Comparison of ENCODE assay signal across 12 cellular contexts in genomic region chr9:4106744-4107143, GRCh38.
A peak's percentile ranks its signal among the peaks of the same experiment; 100 is the strongest.
DNase-seq lines count a peak whose midpoint lies in the region; ATAC-seq and TF ChIP-seq lines count a peak whose summit lies in the region.
"Had no signal": no experiment of that assay in that cellular context is flagged by ENCODE, and none has a peak within 500 bp of the region (broad histone marks: within the 10 kb centered on the region; RNA-seq: fewer than 3 reads in every experiment).

No MANE protein-coding gene starts in this region.

- H3K9me3 ChIP-seq in mammary epithelial cell (replicated peaks; ENCODE audit: insufficient read depth, low read length) (no peaks in the 10 kb centered on the region), left lung (no peaks in the 10 kb centered on the region)
- H3K9me3 ChIP-seq: Peyer's patch had no signal

- H4K20me1 ChIP-seq in mammary epithelial cell (ENCODE audit: insufficient read depth, low read length) = no peaks in the 10 kb centered on the region

- no peak overlapping the region for H3K27ac Mint-ChIP-seq in MCF 10A (ENCODE audit: low read depth, unreplicated experiment)
- H3K27ac Mint-ChIP-seq: activated T-cell treated with anti-CD3 and anti-CD28 coated beads, Interleukin-2, amount 50 U/mL, for 72 hours had no signal

- CTCF ChIA-PET in mammary epithelial cell (lab: Charles Lee; ENCODE audit: low non-redundant PET) = no interaction called here
- CTCF ChIA-PET in MCF 10A (lab: Yijun Ruan, JAX) = interaction anchor here (0.6 to 1.3 kb wide), 8 partner anchors 29 to 556 kb away, joined by 3 to 5 read pairs (median 3); no protein-coding TSS in a partner anchor

- DNase-seq in mammary epithelial cell = peak; percentile 24
- DNase-seq in MCF 10A (ENCODE audit: unreplicated experiment) = no peak
- DNase-seq in epithelial cell of prostate (ENCODE audit: low read depth, low spot score) = no peak
- no peak for DNase-seq in left lung
- DNase-seq in GF-D8 (lab: John Stamatoyannopoulos, UW) = no peak
- DNase-seq: activated T-cell treated with anti-CD3 and anti-CD28 coated beads, Interleukin-2, amount 50 U/mL, for 72 hours; NCI-H1417 treated with DMSO at 0.1 percent for 48 hours; Peyer's patch; T-helper 1 cell had no signal

- no peaks in the 10 kb centered on the region for H3K79me2 ChIP-seq in mammary epithelial cell (ENCODE audit: insufficient read depth, low read length)

- H3K4me3 ChIP-seq in mammary epithelial cell (replicated peaks in 1 of 3; ENCODE audit: insufficient read depth in 1 of 3, low read depth in 2 of 3, low read length in 3 of 3) (no peak overlapping the region), left lung (no peak overlapping the region)
- H3K4me3 ChIP-seq: Peyer's patch had no signal

- no peak overlapping the region for H3K9ac ChIP-seq in mammary epithelial cell (ENCODE audit: insufficient read depth, low read length)

- ATAC-seq in left lung = peak; percentile 57
- no peak for ATAC-seq in HG03095 (IDR thresholded peaks at IDR 0.05; ENCODE audit: unreplicated experiment)
- ATAC-seq in HG02884 (IDR thresholded peaks at IDR 0.05; ENCODE audit: unreplicated experiment) = no peak
- no peak for ATAC-seq in HG03439 (IDR thresholded peaks at IDR 0.05; ENCODE audit: unreplicated experiment)
- ATAC-seq: activated T-cell treated with anti-CD3 and anti-CD28 coated beads, Interleukin-2, amount 50 U/mL, for 72 hours had no signal

- no peak overlapping the region for H2AFZ ChIP-seq in mammary epithelial cell (ENCODE audit: low read depth, low read length)

- H3K4me2 ChIP-seq in mammary epithelial cell (ENCODE audit: insufficient read depth, low read depth, low read length) = no peak overlapping the region

- no peaks in the 10 kb centered on the region for H3K36me3 Mint-ChIP-seq in MCF 10A (ENCODE audit: insufficient read depth, unreplicated experiment)

- WGBS in mammary epithelial cell (ENCODE audit: low coverage, missing lambda C conversion rate) = 73% methylated on average over 4 of the region's 4 CpGs

- BruUV-seq in mammary epithelial cell (replicated peaks; lab: Mats Ljungman, UMichigan) (no TSS peak), MCF 10A (replicated peaks; lab: Mats Ljungman, UMichigan) (no TSS peak)

- no peaks in the 10 kb centered on the region for H3K27me3 ChIP-seq in mammary epithelial cell (ENCODE audit: insufficient read depth, low read length)
- no peaks in the 10 kb centered on the region for H3K27me3 ChIP-seq in left lung
- H3K27me3 ChIP-seq: Peyer's patch had no signal

- H3K27me3 Mint-ChIP-seq in MCF 10A (ENCODE audit: insufficient read depth, unreplicated experiment) = no peaks in the 10 kb centered on the region

- in situ Hi-C loops in mammary epithelial cell (cut with MboI; ENCODE audit: low sequenced_read_pairs in 2 of 2) = no loop called here

- H3K9me3 Mint-ChIP-seq in MCF 10A (ENCODE audit: unreplicated experiment) = no peaks in the 10 kb centered on the region

- H3K27ac ChIP-seq in mammary epithelial cell (ENCODE audit: insufficient read depth, low read depth, low read length) = no peak overlapping the region
- H3K27ac ChIP-seq in epithelial cell of prostate = peak overlapping the region; percentile 27
- H3K27ac ChIP-seq in left lung = peak overlapping the region; percentile 63 to 73

- POLR2A ChIA-PET in MCF 10A (lab: Yijun Ruan, JAX) = interaction anchor here (0.9 to 1.0 kb wide), 2 partner anchors 30 to 599 kb away, joined by 3 read pairs; no protein-coding TSS in a partner anchor

- peaks cover 7% of the 10 kb centered on the region for H3K4me1 ChIP-seq in mammary epithelial cell (ENCODE audit: insufficient read depth, low read length)
- H3K4me1 ChIP-seq in left lung = peaks cover 3 to 5% of the 10 kb centered on the region in 2 donors

- dilution Hi-C loops in mammary epithelial cell (cut with HindIII; ENCODE audit: low sequenced_read_pairs) = no loop called here

- H3K4me1 Mint-ChIP-seq in MCF 10A (ENCODE audit: insufficient read depth, unreplicated experiment) = peaks cover 11% of the 10 kb centered on the region

- TF ChIP-seq CTCF in mammary epithelial cell (conservative IDR thresholded peaks at IDR 0.05 in 1 of 2, IDR thresholded peaks at IDR 0.05 in 1 of 2; ENCODE audit: extremely low read depth in 1 of 2, insufficient read depth in 1 of 2, low read depth in 1 of 2, low read length in 2 of 2) (no peak), MCF 10A (IDR thresholded peaks at IDR 0.05; ENCODE audit: unreplicated experiment) (no peak), left lung (IDR thresholded peaks at IDR 0.05) (no peak)

- H3K4me3 Mint-ChIP-seq in MCF 10A (ENCODE audit: unreplicated experiment) = no peak overlapping the region
- H3K4me3 Mint-ChIP-seq: activated T-cell treated with anti-CD3 and anti-CD28 coated beads, Interleukin-2, amount 50 U/mL, for 72 hours had no signal

- intact Hi-C loops in mammary epithelial cell (cut with micrococcal nuclease) (no loop called here), MCF 10A (cut with micrococcal nuclease) (no loop called here), left lung (cut with DNase I) (no loop called here)

- H3K36me3 ChIP-seq in mammary epithelial cell (ENCODE audit: insufficient read depth, low read length) = no peaks in the 10 kb centered on the region
- no peaks in the 10 kb centered on the region for H3K36me3 ChIP-seq in left lung
- H3K36me3 ChIP-seq: Peyer's patch had no signal
